ENCODE assay signal across 24 cellular contexts in genomic region chr7:6554848-6555247, GRCh38. TPM values are rescaled to one million over a fixed set of nuclear protein-coding genes. Genes with fewer than 3 reads are reported as not detected.
DNase-seq lines count a peak whose midpoint lies in the region; ATAC-seq and TF ChIP-seq lines count a peak whose summit lies in the region.
"Had no signal": no experiment of that assay in that cellular context is flagged by ENCODE, and none has a peak within 500 bp of the region (broad histone marks: within the 10 kb centered on the region; RNA-seq: fewer than 3 reads in every experiment).

No MANE protein-coding gene starts in this region.

- no peaks in the 10 kb centered on the region for H3K27me3 ChIP-seq in CD8-positive, alpha-beta T cell (ENCODE audit: insufficient read depth, low read length)
- H3K27me3 ChIP-seq in tibial nerve, result no peaks in the 10 kb centered on the region
- H3K27me3 ChIP-seq: BE2C, SJSA1 had no signal

- 74 to 75% methylated on average over 7 of the region's 7 CpGs for WGBS in tibial nerve, 2 donors

- H3K9me3 ChIP-seq in CD8-positive, alpha-beta T cell (ENCODE audit: low read length), result no peaks in the 10 kb centered on the region
- no peaks in the 10 kb centered on the region for H3K9me3 ChIP-seq in tibial nerve
- H3K9me3 ChIP-seq: BE2C, HAP-1, SJSA1, stomach had no signal

- CTCF ChIA-PET in CD8-positive, alpha-beta T cell (lab: Charles Lee), result interaction anchor here (0.9 kb wide), 1 partner anchor 276 kb away, joined by 5 read pairs; no protein-coding TSS in a partner anchor

- ATAC-seq in CD8-positive, alpha-beta T cell, result peak; percentile 75
- peak; percentile 85 to 93 for ATAC-seq in naive thymus-derived CD8-positive, alpha-beta T cell

- TF ChIP-seq CTCF in CD8-positive, alpha-beta T cell (IDR thresholded peaks at IDR 0.05), result no peak
- no peak for TF ChIP-seq CTCF in tibial nerve (IDR thresholded peaks at IDR 0.05)

- TF ChIP-seq EP300 in tibial nerve (IDR thresholded peaks at IDR 0.05), result no peak

- no peaks in the 10 kb centered on the region for H3K36me3 ChIP-seq in CD8-positive, alpha-beta T cell (ENCODE audit: insufficient read depth, low read length)
- no peaks in the 10 kb centered on the region for H3K36me3 ChIP-seq in tibial nerve
- H3K36me3 ChIP-seq: BE2C, HAP-1, SJSA1, stomach had no signal

- peak overlapping the region; percentile 89 for H3K27ac Mint-ChIP-seq in activated CD4-positive, alpha-beta T cell treated with anti-CD3 and anti-CD28 coated beads, Interleukin-2, amount 10 ng/mL, durations not matched to agents 24 days and 14 days
- H3K27ac Mint-ChIP-seq in CD8-positive, alpha-beta T cell, result peak overlapping the region; percentile 93
- H3K27ac Mint-ChIP-seq in activated T-helper 1 cell treated with anti-CD3 and anti-CD28 coated beads, Interleukin-12 subunit alpha, Interleukin-12 subunit beta, Interleukin-2, Interleukin-4 antibody, amounts not matched to agents 30 ng/mL and 10 ng/mL and 1 ng/mL, durations not matched to agents 14 hours and 24 hours and 36 hours, result peak overlapping the region; percentile 86
- H3K27ac Mint-ChIP-seq in naive thymus-derived CD8-positive, alpha-beta T cell, result peak overlapping the region; percentile 83 to 95 (median 93)

- peaks cover 4% of the 10 kb centered on the region for H3K27me3 Mint-ChIP-seq in activated CD4-positive, alpha-beta T cell treated with anti-CD3 and anti-CD28 coated beads, Interleukin-2, amount 10 ng/mL, durations not matched to agents 24 days and 14 days
- no peaks in the 10 kb centered on the region for H3K27me3 Mint-ChIP-seq in CD8-positive, alpha-beta T cell (ENCODE audit: low read depth)
- peaks cover 2% of the 10 kb centered on the region for H3K27me3 Mint-ChIP-seq in activated T-helper 1 cell treated with anti-CD3 and anti-CD28 coated beads, Interleukin-12 subunit alpha, Interleukin-12 subunit beta, Interleukin-2, Interleukin-4 antibody, amounts not matched to agents 30 ng/mL and 10 ng/mL and 1 ng/mL, durations not matched to agents 14 hours and 24 hours and 36 hours (ENCODE audit: insufficient read depth)
- H3K27me3 Mint-ChIP-seq in naive thymus-derived CD8-positive, alpha-beta T cell, result no peaks in the 10 kb centered on the region

- no peak overlapping the region for H3K4me3 ChIP-seq in CD8-positive, alpha-beta T cell (ENCODE audit: low read depth, low read length)
- no peak overlapping the region for H3K4me3 ChIP-seq in tibial nerve
- H3K4me3 ChIP-seq: HAP-1, SJSA1, stomach had no signal

- no peaks in the 10 kb centered on the region for H3K9me3 Mint-ChIP-seq in activated CD4-positive, alpha-beta T cell treated with anti-CD3 and anti-CD28 coated beads, Interleukin-2, amount 10 ng/mL, durations not matched to agents 24 days and 14 days
- no peaks in the 10 kb centered on the region for H3K9me3 Mint-ChIP-seq in CD8-positive, alpha-beta T cell
- H3K9me3 Mint-ChIP-seq in activated T-helper 1 cell treated with anti-CD3 and anti-CD28 coated beads, Interleukin-12 subunit alpha, Interleukin-12 subunit beta, Interleukin-2, Interleukin-4 antibody, amounts not matched to agents 30 ng/mL and 10 ng/mL and 1 ng/mL, durations not matched to agents 14 hours and 24 hours and 36 hours, result no peaks in the 10 kb centered on the region
- H3K9me3 Mint-ChIP-seq in naive thymus-derived CD8-positive, alpha-beta T cell, result no peaks in the 10 kb centered on the region

- no peak overlapping the region for H3K27ac ChIP-seq in CD8-positive, alpha-beta T cell (ENCODE audit: low read depth, low read length)
- H3K27ac ChIP-seq in tibial nerve, result no peak overlapping the region
- H3K27ac ChIP-seq: SJSA1, stomach had no signal

- peak overlapping the region; percentile 55 for H3K4me3 Mint-ChIP-seq in activated CD4-positive, alpha-beta T cell treated with anti-CD3 and anti-CD28 coated beads, Interleukin-2, amount 10 ng/mL, durations not matched to agents 24 days and 14 days
- H3K4me3 Mint-ChIP-seq in CD8-positive, alpha-beta T cell, result peak overlapping the region; percentile 66
- peak overlapping the region; percentile 49 for H3K4me3 Mint-ChIP-seq in activated T-helper 1 cell treated with anti-CD3 and anti-CD28 coated beads, Interleukin-12 subunit alpha, Interleukin-12 subunit beta, Interleukin-2, Interleukin-4 antibody, amounts not matched to agents 30 ng/mL and 10 ng/mL and 1 ng/mL, durations not matched to agents 14 hours and 24 hours and 36 hours
- H3K4me3 Mint-ChIP-seq in naive thymus-derived CD8-positive, alpha-beta T cell, result peak overlapping the region; percentile 44 to 82 (median 76)

- intact Hi-C loops in activated CD4-positive, alpha-beta T cell treated with anti-CD3 and anti-CD28 coated beads, Interleukin-2, amount 10 ng/mL, durations not matched to agents 24 days and 14 days (cut with micrococcal nuclease), result no loop called here
- intact Hi-C loops in CD8-positive, alpha-beta T cell (cut with DNase I, micrococcal nuclease), result no loop called here
- intact Hi-C loops in activated T-helper 1 cell treated with anti-CD3 and anti-CD28 coated beads, Interleukin-12 subunit alpha, Interleukin-12 subunit beta, Interleukin-2, Interleukin-4 antibody, amounts not matched to agents 30 ng/mL and 10 ng/mL and 1 ng/mL, durations not matched to agents 14 hours and 24 hours and 36 hours (cut with micrococcal nuclease), result no loop called here

- TF ChIP-seq POLR2A in tibial nerve (IDR thresholded peaks at IDR 0.05), result no peak

- POLR2A ChIA-PET in CD8-positive, alpha-beta T cell (lab: Charles Lee), result interaction anchor here (1.0 to 1.2 kb wide), 2 partner anchors 9 to 24 kb away, joined by 3 to 4 read pairs; no protein-coding TSS in a partner anchor
- POLR2A ChIA-PET in naive thymus-derived CD8-positive, alpha-beta T cell (lab: Charles Lee), result interaction anchor here (0.6 to 2.4 kb wide), 13 partner anchors 9 to 1760 kb away, joined by 3 to 15 read pairs (median 3); partner anchors contain the start of gene ZDHHC4

- H3K36me3 Mint-ChIP-seq in activated CD4-positive, alpha-beta T cell treated with anti-CD3 and anti-CD28 coated beads, Interleukin-2, amount 10 ng/mL, durations not matched to agents 24 days and 14 days (ENCODE audit: low read depth), result no peaks in the 10 kb centered on the region
- H3K36me3 Mint-ChIP-seq in CD8-positive, alpha-beta T cell, result no peaks in the 10 kb centered on the region
- peaks cover 2% of the 10 kb centered on the region for H3K36me3 Mint-ChIP-seq in activated T-helper 1 cell treated with anti-CD3 and anti-CD28 coated beads, Interleukin-12 subunit alpha, Interleukin-12 subunit beta, Interleukin-2, Interleukin-4 antibody, amounts not matched to agents 30 ng/mL and 10 ng/mL and 1 ng/mL, durations not matched to agents 14 hours and 24 hours and 36 hours (ENCODE audit: low read depth)
- no peaks in the 10 kb centered on the region for H3K36me3 Mint-ChIP-seq in naive thymus-derived CD8-positive, alpha-beta T cell

- peaks cover 6% of the 10 kb centered on the region for H3K4me1 Mint-ChIP-seq in activated CD4-positive, alpha-beta T cell treated with anti-CD3 and anti-CD28 coated beads, Interleukin-2, amount 10 ng/mL, durations not matched to agents 24 days and 14 days
- H3K4me1 Mint-ChIP-seq in CD8-positive, alpha-beta T cell (ENCODE audit: low read depth), result peaks cover 9% of the 10 kb centered on the region
- H3K4me1 Mint-ChIP-seq in activated T-helper 1 cell treated with anti-CD3 and anti-CD28 coated beads, Interleukin-12 subunit alpha, Interleukin-12 subunit beta, Interleukin-2, Interleukin-4 antibody, amounts not matched to agents 30 ng/mL and 10 ng/mL and 1 ng/mL, durations not matched to agents 14 hours and 24 hours and 36 hours (ENCODE audit: low read depth), result peaks cover 7% of the 10 kb centered on the region
- H3K4me1 Mint-ChIP-seq in naive thymus-derived CD8-positive, alpha-beta T cell, result peaks cover 4 to 11% (median 9%) of the 10 kb centered on the region in 4 donors

- peaks cover 7% of the 10 kb centered on the region for H3K4me1 ChIP-seq in CD8-positive, alpha-beta T cell (ENCODE audit: insufficient read depth, low read length)
- no peaks in the 10 kb centered on the region for H3K4me1 ChIP-seq in tibial nerve
- H3K4me1 ChIP-seq: BE2C, HAP-1, SJSA1, stomach had no signal

- DNase-seq in activated CD4-positive, alpha-beta T cell treated with anti-CD3 and anti-CD28 coated beads, Interleukin-2, amount 10 ng/mL, durations not matched to agents 24 days and 14 days, result peak; percentile 63
- DNase-seq in activated CD4-positive, alpha-beta T cell treated with anti-CD3 and anti-CD28 coated beads for 48 hours, result no peak
- no peak for DNase-seq in CD8-positive, alpha-beta T cell
- no peak for DNase-seq in activated T-helper 1 cell treated with anti-CD3 and anti-CD28 coated beads, Interleukin-12 subunit alpha, Interleukin-12 subunit beta, Interleukin-2, Interleukin-4 antibody, amounts not matched to agents 30 ng/mL and 10 ng/mL and 1 ng/mL, durations not matched to agents 14 hours and 24 hours and 36 hours (ENCODE audit: low spot score)
- DNase-seq in naive thymus-derived CD8-positive, alpha-beta T cell, result peak in 4 of 10 donors; percentile 9 to 63 (median 43)
- DNase-seq in NCI-H1694 (lab: John Stamatoyannopoulos, UW) (no peak), NCI-H526 (lab: John Stamatoyannopoulos, UW) (no peak), tibial nerve (ENCODE audit: low spot score in 2 of 2) (no peak)
- DNase-seq: activated gamma-delta T cell; BE2C; central memory CD4-positive, alpha-beta T cell; glutamatergic neuron; KBM-7; mammary epithelial cell; MM.1S; NCI-H1436; NCI-H524; small intestine; stimulated activated CD4-positive, alpha-beta T cell treated with anti-CD3 and anti-CD28 coated beads, Interleukin-2, amount 100 ng/mL, for 48 hours; stomach; trophoblast cell had no signal

RNA-seq across cellular contexts. Expression of gene GRID2IP, which starts 3.6 kb away (rescaled TPM):
- total RNA-seq in activated CD4-positive, alpha-beta T cell treated with anti-CD3 and anti-CD28 coated beads, Interleukin-2, amount 10 ng/mL, durations not matched to agents 24 days and 14 days, result 0.05 TPM in 1 of 2 replicates, not detected in the other
- total RNA-seq in CD8-positive, alpha-beta T cell, result under 1 TPM; 0.25 to 0.33 TPM
- 0.08 and 0.12 TPM in 2 replicates for total RNA-seq in activated T-helper 1 cell treated with anti-CD3 and anti-CD28 coated beads, Interleukin-12 subunit alpha, Interleukin-12 subunit beta, Interleukin-2, Interleukin-4 antibody, amounts not matched to agents 30 ng/mL and 10 ng/mL and 1 ng/mL, durations not matched to agents 14 hours and 24 hours and 36 hours
- total RNA-seq in naive thymus-derived CD8-positive, alpha-beta T cell, result 1 to 10 TPM; 2.6 TPM
- under 1 TPM in 2 of 3 donors, not detected in 1; 0.05 to 0.09 TPM for polyA plus RNA-seq in naive thymus-derived CD8-positive, alpha-beta T cell
- total RNA-seq in tibial nerve, result not detected
- total RNA-seq: mammary epithelial cell, omental fat pad, SJSA1 had no signal

RNA-seq across cellular contexts. Expression of gene ZDHHC4, which starts 22.4 kb away (rescaled TPM):
- total RNA-seq in activated CD4-positive, alpha-beta T cell treated with anti-CD3 and anti-CD28 coated beads, Interleukin-2, amount 10 ng/mL, durations not matched to agents 24 days and 14 days, result 26.7 and 28.3 TPM in 2 replicates
- 10 to 100 TPM; 35.6 to 37.0 TPM for total RNA-seq in CD8-positive, alpha-beta T cell
- total RNA-seq in activated T-helper 1 cell treated with anti-CD3 and anti-CD28 coated beads, Interleukin-12 subunit alpha, Interleukin-12 subunit beta, Interleukin-2, Interleukin-4 antibody, amounts not matched to agents 30 ng/mL and 10 ng/mL and 1 ng/mL, durations not matched to agents 14 hours and 24 hours and 36 hours, result 21.0 and 24.6 TPM in 2 replicates
- 10 to 100 TPM; 39.7 to 48.3 TPM for total RNA-seq in naive thymus-derived CD8-positive, alpha-beta T cell
- 10 to 100 TPM; 77.2 to 81.0 (median 78.9) TPM for polyA plus RNA-seq in naive thymus-derived CD8-positive, alpha-beta T cell
- 10 to 100 TPM; 38.1 to 48.3 (median 43.2) TPM for total RNA-seq in tibial nerve

RNA-seq across cellular contexts. Expression of gene INTS15, which starts 35.0 kb away (rescaled TPM):
- total RNA-seq in activated CD4-positive, alpha-beta T cell treated with anti-CD3 and anti-CD28 coated beads, Interleukin-2, amount 10 ng/mL, durations not matched to agents 24 days and 14 days, result 42.5 and 45.1 TPM in 2 replicates
- 10 to 100 TPM; 48.8 to 52.3 TPM for total RNA-seq in CD8-positive, alpha-beta T cell
- total RNA-seq in activated T-helper 1 cell treated with anti-CD3 and anti-CD28 coated beads, Interleukin-12 subunit alpha, Interleukin-12 subunit beta, Interleukin-2, Interleukin-4 antibody, amounts not matched to agents 30 ng/mL and 10 ng/mL and 1 ng/mL, durations not matched to agents 14 hours and 24 hours and 36 hours, result 44.6 and 46.6 TPM in 2 replicates
- 10 to 100 TPM; 57.4 to 61.8 TPM for total RNA-seq in naive thymus-derived CD8-positive, alpha-beta T cell
- polyA plus RNA-seq in naive thymus-derived CD8-positive, alpha-beta T cell, result 10 to 100 TPM; 29.4 to 43.3 (median 30.2) TPM
- total RNA-seq in tibial nerve, result 10 to 100 TPM; 28.0 to 63.0 (median 34.0) TPM
